32 cellular contexts compared by ENCODE assay signal in genomic region chr3:109117939-109118338, GRCh38. TPM values are rescaled to one million over a fixed set of nuclear protein-coding genes. Genes with fewer than 3 reads are reported as not detected.
"Had no signal": no experiment of that assay in that cellular context is flagged by ENCODE, and none has a peak within 500 bp of the region (broad histone marks: within the 10 kb centered on the region; RNA-seq: fewer than 3 reads in every experiment).

TSS of gene MORC1 (minus strand) at chr3:109118134. CDS start at chr3:109118059, 75 bp downstream.

- H3K4me3 ChIP-seq: breast epithelium, colonic mucosa, dorsolateral prefrontal cortex, esophagus squamous epithelium, gastrocnemius medialis, lower lobe of right lung, sigmoid colon, smooth muscle cell had no signal

- H3K36me3 ChIP-seq: breast epithelium, colonic mucosa, esophagus squamous epithelium, gastrocnemius medialis, lower lobe of right lung, sigmoid colon had no signal

- H3K27ac ChIP-seq: breast epithelium, colonic mucosa, dorsolateral prefrontal cortex, esophagus squamous epithelium, gastrocnemius medialis, lower lobe of right lung, sigmoid colon had no signal

- ATAC-seq: activated CD4-positive, alpha-beta T cell treated with anti-CD3 and anti-CD28 coated beads for 36 hours; effector memory CD8-positive, alpha-beta T cell; gastrocnemius medialis; lower lobe of right lung; stimulated activated naive B cell treated with anti-CD40 and anti-IgM and Interleukin-4, amounts not matched to agents 10 μg/mL and 1 μg/mL and 100 μg/mL, for 72 hours had no signal

- H3K9me3 ChIP-seq: breast epithelium, colonic mucosa, esophagus squamous epithelium, gastrocnemius medialis, lower lobe of right lung, sigmoid colon had no signal

- H3K4me1 Mint-ChIP-seq: activated CD4-positive, alpha-beta T cell treated with anti-CD3 and anti-CD28 coated beads for 36 hours; activated naive CD8-positive, alpha-beta T cell treated with anti-CD3 and anti-CD28 coated beads, Interleukin-2, amount 10 ng/mL, durations not matched to agents 7 days and 5 days; central memory CD8-positive, alpha-beta T cell had no signal

- H3K36me3 Mint-ChIP-seq: activated naive CD8-positive, alpha-beta T cell treated with anti-CD3 and anti-CD28 coated beads, Interleukin-2, amount 10 ng/mL, durations not matched to agents 7 days and 5 days; naive B cell had no signal

- DNase-seq: activated B cell treated with CpG ODN at 0.5 μM for 24 hours; activated CD4-positive, alpha-beta T cell treated with anti-CD3 and anti-CD28 coated beads for 36 hours; activated CD4-positive, alpha-beta T cell treated with anti-CD3 and anti-CD28 coated beads, Interleukin-2, amount 50 U/mL, for 4 hours; activated CD8-positive, alpha-beta memory T cell treated with anti-CD3 and anti-CD28 coated beads for 24 hours; activated CD8-positive, alpha-beta memory T cell treated with anti-CD3 and anti-CD28 coated beads, Interleukin-2, amount 50 U/mL, for 4 hours; activated naive CD4-positive, alpha-beta T cell treated with Interleukin-2 at 50 U/mL for 16 hours; activated naive CD8-positive, alpha-beta T cell treated with anti-CD3 and anti-CD28 coated beads, Interleukin-2, amount 10 ng/mL, durations not matched to agents 7 days and 5 days; activated T-cell treated with anti-CD3 and anti-CD28 coated beads, Interleukin-2, amount 50 U/mL, for 24 hours; amniotic stem cell; colonic mucosa; dorsolateral prefrontal cortex; effector memory CD8-positive, alpha-beta T cell; esophagus squamous epithelium; gastrocnemius medialis; left colon; lower lobe of right lung; naive B cell; sigmoid colon; stimulated activated CD4-positive, alpha-beta T cell treated with anti-CD3 and anti-CD28 coated beads, Interleukin-15, amount 100 ng/mL, for 24 hours; stimulated activated naive B cell treated with anti-CD40 and anti-IgM and Interleukin-4, amounts not matched to agents 10 μg/mL and 1 μg/mL and 100 μg/mL, for 72 hours; T1000 had no signal

- H3K27ac Mint-ChIP-seq: activated B cell treated with CpG ODN at 0.5 μM for 24 hours; activated CD4-positive, alpha-beta T cell treated with anti-CD3 and anti-CD28 coated beads for 36 hours; activated naive CD8-positive, alpha-beta T cell treated with anti-CD3 and anti-CD28 coated beads, Interleukin-2, amount 10 ng/mL, durations not matched to agents 7 days and 5 days; activated T-cell treated with anti-CD3 and anti-CD28 coated beads, Interleukin-2, amount 50 U/mL, for 24 hours; effector memory CD8-positive, alpha-beta T cell; naive B cell; stimulated activated naive B cell treated with anti-CD40 and anti-IgM and Interleukin-4, amounts not matched to agents 10 μg/mL and 1 μg/mL and 100 μg/mL, for 72 hours; T-helper 1 cell treated with Interleukin-12 subunit alpha and Interleukin-12 subunit beta and Interleukin-4 antibody, amounts not matched to agents 30 μg/mL and 1 μg/mL, for 36 hours had no signal

- H3K9me3 Mint-ChIP-seq: activated B cell treated with CpG ODN at 0.5 μM for 24 hours; activated T-cell treated with anti-CD3 and anti-CD28 coated beads, Interleukin-2, amount 50 U/mL, for 24 hours; central memory CD8-positive, alpha-beta T cell; effector memory CD8-positive, alpha-beta T cell; stimulated activated naive B cell treated with anti-CD40 and anti-IgM and Interleukin-4, amounts not matched to agents 10 μg/mL and 1 μg/mL and 100 μg/mL, for 72 hours; T-helper 1 cell treated with Interleukin-12 subunit alpha and Interleukin-12 subunit beta and Interleukin-4 antibody, amounts not matched to agents 30 μg/mL and 1 μg/mL, for 36 hours had no signal

- H3K4me1 ChIP-seq: breast epithelium, colonic mucosa, esophagus squamous epithelium, gastrocnemius medialis, lower lobe of right lung, sigmoid colon had no signal

- H3K4me3 Mint-ChIP-seq: activated B cell treated with CpG ODN at 0.5 μM for 24 hours; activated CD4-positive, alpha-beta T cell treated with anti-CD3 and anti-CD28 coated beads for 36 hours; activated naive CD8-positive, alpha-beta T cell treated with anti-CD3 and anti-CD28 coated beads, Interleukin-2, amount 10 ng/mL, durations not matched to agents 7 days and 5 days; activated T-cell treated with anti-CD3 and anti-CD28 coated beads, Interleukin-2, amount 50 U/mL, for 24 hours; central memory CD8-positive, alpha-beta T cell; effector memory CD8-positive, alpha-beta T cell; naive B cell; neural crest cell; stimulated activated naive B cell treated with anti-CD40 and anti-IgM and Interleukin-4, amounts not matched to agents 10 μg/mL and 1 μg/mL and 100 μg/mL, for 72 hours; T-helper 1 cell treated with Interleukin-12 subunit alpha and Interleukin-12 subunit beta and Interleukin-4 antibody, amounts not matched to agents 30 μg/mL and 1 μg/mL, for 36 hours had no signal

- FAIRE-seq: endothelial cell of umbilical vein, islet of Langerhans had no signal

RNA-seq across cellular contexts. Expression of gene MORC1, which starts in this region (rescaled TPM):
- total RNA-seq: activated B cell treated with CpG ODN at 0.5 μM for 24 hours; activated CD4-positive, alpha-beta T cell treated with anti-CD3 and anti-CD28 coated beads for 36 hours; activated naive CD8-positive, alpha-beta T cell treated with anti-CD3 and anti-CD28 coated beads, Interleukin-2, amount 10 ng/mL, durations not matched to agents 7 days and 5 days; colonic mucosa; endothelial cell of umbilical vein; esophagus squamous epithelium; gastrocnemius medialis; left colon; lower lobe of right lung; mesenteric fat pad; mucosa of gallbladder; neural crest cell; posterior vena cava; sigmoid colon; smooth muscle cell; ureter had no signal
- polyA plus RNA-seq: endothelial cell of umbilical vein, smooth muscle cell had no signal
